Comparison of ENCODE assay signal across 7 cellular contexts in the genomic region with DNA sequence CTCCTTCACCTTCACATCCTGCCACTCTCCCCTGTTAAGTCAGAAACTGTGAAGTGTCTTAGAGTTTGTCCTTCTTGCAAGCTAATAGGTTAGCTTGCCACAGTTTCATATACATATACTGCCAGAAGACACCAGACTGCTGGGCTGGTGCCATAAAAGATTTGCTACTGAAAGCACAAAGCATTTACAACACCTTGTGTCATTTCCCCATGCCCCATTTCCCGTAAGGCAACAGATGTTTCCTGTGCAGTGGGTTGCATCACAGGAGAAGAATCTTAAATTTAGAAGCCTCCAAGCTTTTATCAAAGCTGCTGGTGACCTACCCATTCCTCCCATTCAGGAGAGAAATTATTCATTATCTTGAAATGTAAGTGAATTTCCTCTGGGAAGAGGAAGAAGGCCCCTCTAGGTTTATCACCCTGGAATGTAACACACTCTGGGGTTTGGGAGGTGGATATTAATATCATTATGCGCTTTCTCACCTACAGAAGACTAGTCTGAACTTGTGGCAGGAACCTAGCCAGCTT. TPM values are rescaled to one million over a fixed set of nuclear protein-coding genes. Genes with fewer than 3 reads are reported as not detected.
DNase-seq lines count a peak whose midpoint lies in the region; ATAC-seq and TF ChIP-seq lines count a peak whose summit lies in the region.

No MANE protein-coding gene starts in this region.

- ATAC-seq in GM18867 (IDR thresholded peaks at IDR 0.05; ENCODE audit: unreplicated experiment) (peak; percentile 79), HG02973 (IDR thresholded peaks at IDR 0.05; ENCODE audit: unreplicated experiment) (peak; percentile 70), gastrocnemius medialis (peak in 1 of 2 donors; percentile 60)

- no peak for TF ChIP-seq POLR2A in gastrocnemius medialis (IDR thresholded peaks at IDR 0.05)

- H3K4me3 ChIP-seq in fibroblast of pulmonary artery (replicated peaks; ENCODE audit: low read depth, low read length) (no peak overlapping the region), gastrocnemius medialis (no peak overlapping the region)

- intact Hi-C loops in gastrocnemius medialis (cut with DNase I; ENCODE audit: low total_unique reads), result loop anchor here (5.0 kb wide), 3 partner anchors 93 to 213 kb away; partner anchors contain the start of gene SETD7

- in situ Hi-C loops in gastrocnemius medialis (cut with MboI; ENCODE audit: low sequenced_read_pairs in 4 of 4), result loop anchor here in 1 of 4 donors (10.0 kb wide), 1 partner anchor 45 kb away; no protein-coding TSS in a partner anchor

- peak overlapping the region; percentile 5 to 64 (median 46) for H3K27ac ChIP-seq in gastrocnemius medialis

- H3K9me3 ChIP-seq in gastrocnemius medialis, result no peaks in the 10 kb centered on the region

- H3K4me1 ChIP-seq in gastrocnemius medialis, result no peaks in the 10 kb centered on the region

- DNase-seq in SIG-M5 treated with dmso at 0.1 percent for 504 hours (lab: John Stamatoyannopoulos, UW; ENCODE audit: unreplicated experiment) (peak; percentile 79), fibroblast of pulmonary artery (ENCODE audit: low read depth) (peak; percentile 96), gastrocnemius medialis (peak; percentile 17 to 47), NCI-H526 (lab: John Stamatoyannopoulos, UW) (no peak), GM10266 (ENCODE audit: extremely low spot score) (no peak)

- TF ChIP-seq CTCF in fibroblast of pulmonary artery (IDR thresholded peaks at IDR 0.05; ENCODE audit: low read length, missing control alignments), result no peak
- no peak for TF ChIP-seq CTCF in gastrocnemius medialis (IDR thresholded peaks at IDR 0.05 in 4 of 5, conservative IDR thresholded peaks at IDR 0.05 in 1 of 5)
- no peak for TF ChIP-seq CTCF in GM10266 (IDR thresholded peaks at IDR 0.05; ENCODE audit: control insufficient read depth, insufficient read depth, low read depth, missing control alignments)

- no peaks in the 10 kb centered on the region for H3K36me3 ChIP-seq in gastrocnemius medialis

- H3K27me3 ChIP-seq in gastrocnemius medialis, result no peaks in the 10 kb centered on the region

RNA-seq across cellular contexts. Expression of gene RAB33B, which starts 34.5 kb away (rescaled TPM):
- total RNA-seq in gastrocnemius medialis, result 1 to 10 TPM; 3.3 to 7.5 (median 5.7) TPM

Comparison
In these comparisons a context has a peak if more than half of its experiments do, and no peak if none do; other contexts are left out.
1. DNase-seq: peak in SIG-M5 treated with dmso at 0.1 percent for 504 hours (single experiment), fibroblast of pulmonary artery (single experiment) and gastrocnemius medialis (2 of 2); none in NCI-H526 (0 of 2) and GM10266 (single experiment).